Comparison of ENCODE assay signal across 12 cellular contexts in the genomic region with DNA sequence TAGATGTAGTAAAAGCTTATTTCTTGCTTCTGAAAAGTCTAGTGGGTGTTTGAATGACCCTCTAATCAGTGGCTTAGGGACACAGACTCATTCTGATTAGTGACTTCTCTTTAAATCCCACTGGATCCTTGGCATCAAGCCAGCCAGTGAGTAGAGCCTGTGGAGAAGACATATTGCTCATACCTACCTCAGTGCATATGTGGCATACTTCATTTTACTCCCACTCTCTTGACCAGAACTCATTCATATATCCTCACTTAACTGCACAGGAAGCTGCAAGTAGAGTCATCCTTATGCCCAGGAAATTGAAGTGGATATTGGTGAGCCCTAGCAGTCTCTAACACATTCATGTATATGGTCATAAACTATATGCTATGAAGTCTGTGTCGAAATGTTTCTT.
DNase-seq lines count a peak whose midpoint lies in the region; ATAC-seq and TF ChIP-seq lines count a peak whose summit lies in the region.
"Had no signal": no experiment of that assay in that cellular context is flagged by ENCODE, and none has a peak within 500 bp of the region (broad histone marks: within the 10 kb centered on the region; RNA-seq: fewer than 3 reads in every experiment).

No MANE protein-coding gene starts in this region.

- H3K36me3 Mint-ChIP-seq in activated CD4-positive, alpha-beta T cell treated with anti-CD3 and anti-CD28 coated beads for 36 hours (ENCODE audit: low read depth): peaks cover 15% of the 10 kb centered on the region
- H3K36me3 Mint-ChIP-seq in HFFc6 (ENCODE audit: low read depth): peaks cover 9% of the 10 kb centered on the region; the same call in 1 of the 2 replicates
- peaks cover 0 to 16% (median 15%) of the 10 kb centered on the region in 3 donors for H3K36me3 Mint-ChIP-seq in naive thymus-derived CD8-positive, alpha-beta T cell
- no peaks in the 10 kb centered on the region for H3K36me3 Mint-ChIP-seq in natural killer cell

- no peaks in the 10 kb centered on the region for H3K27me3 ChIP-seq in adipocyte (replicated peaks; ENCODE audit: control insufficient read depth, insufficient read depth, low read length)
- H3K27me3 ChIP-seq: tibial nerve had no signal

- peaks cover 46% of the 10 kb centered on the region for H3K4me1 Mint-ChIP-seq in activated CD4-positive, alpha-beta T cell treated with anti-CD3 and anti-CD28 coated beads for 36 hours
- H3K4me1 Mint-ChIP-seq in HFFc6 (ENCODE audit: low read depth) (peaks cover 53% of the 10 kb centered on the region), natural killer cell (peaks cover 36 to 44% of the 10 kb centered on the region in 2 donors)
- peaks cover 21 to 57% (median 52%) of the 10 kb centered on the region in 4 donors for H3K4me1 Mint-ChIP-seq in naive thymus-derived CD8-positive, alpha-beta T cell

- intact Hi-C loops in activated CD4-positive, alpha-beta T cell treated with anti-CD3 and anti-CD28 coated beads for 36 hours (cut with DNase I, micrococcal nuclease): no loop called here
- intact Hi-C loops in natural killer cell (cut with micrococcal nuclease): no loop called here

- no peak overlapping the region for H3K4me3 Mint-ChIP-seq in activated CD4-positive, alpha-beta T cell treated with anti-CD3 and anti-CD28 coated beads for 36 hours
- H3K4me3 Mint-ChIP-seq in HFFc6 (no peak overlapping the region), natural killer cell (no peak overlapping the region)
- H3K4me3 Mint-ChIP-seq in naive thymus-derived CD8-positive, alpha-beta T cell: no peak overlapping the region

- POLR2A ChIA-PET in activated CD4-positive, alpha-beta T cell treated with anti-CD3 and anti-CD28 coated beads for 36 hours (lab: Charles Lee): interaction anchor here (0.7 kb wide), 1 partner anchor 89 kb away, joined by 3 read pairs; no protein-coding TSS in a partner anchor
- POLR2A ChIA-PET in naive thymus-derived CD8-positive, alpha-beta T cell (lab: Charles Lee): no interaction called here

- H3K4me1 ChIP-seq in adipocyte (ENCODE audit: control insufficient read depth, insufficient read depth, low read length): peaks cover 23% of the 10 kb centered on the region

- CTCF ChIA-PET in activated CD4-positive, alpha-beta T cell treated with anti-CD3 and anti-CD28 coated beads for 36 hours (lab: Charles Lee): no interaction called here

- no peaks in the 10 kb centered on the region for H3K9me3 Mint-ChIP-seq in activated CD4-positive, alpha-beta T cell treated with anti-CD3 and anti-CD28 coated beads for 36 hours (ENCODE audit: low read depth)
- H3K9me3 Mint-ChIP-seq in HFFc6 (peaks cover 8% of the 10 kb centered on the region; the same call in 1 of the 2 replicates), natural killer cell (peaks cover 0 to 2% of the 10 kb centered on the region in 2 donors)
- peaks cover 0 to 5% (median 0%) of the 10 kb centered on the region in 9 donors for H3K9me3 Mint-ChIP-seq in naive thymus-derived CD8-positive, alpha-beta T cell

- peak; percentile 29 for DNase-seq in activated CD4-positive, alpha-beta T cell treated with anti-CD3 and anti-CD28 coated beads for 36 hours
- no peak for DNase-seq in activated CD4-positive, alpha-beta T cell treated with anti-CD3 and anti-CD28 coated beads, Interleukin-2, amount 50 U/mL, for 1 hour
- DNase-seq in HFFc6: peak; percentile 44
- peak; percentile 15 for DNase-seq in adipocyte (ENCODE audit: low read depth)
- DNase-seq in naive thymus-derived CD8-positive, alpha-beta T cell: no peak
- no peak for DNase-seq in NCI-H2107 treated with DMSO at 0.1 percent for 48 hours (lab: John Stamatoyannopoulos, UW; ENCODE audit: unreplicated experiment)
- DNase-seq in natural killer cell: no peak
- DNase-seq: caudate nucleus, head of caudate nucleus, posterior cingulate gyrus had no signal

- H3K27me3 Mint-ChIP-seq in activated CD4-positive, alpha-beta T cell treated with anti-CD3 and anti-CD28 coated beads for 36 hours: no peaks in the 10 kb centered on the region
- H3K27me3 Mint-ChIP-seq in HFFc6 (ENCODE audit: insufficient read depth) (no peaks in the 10 kb centered on the region), natural killer cell (ENCODE audit: low read depth in 2 of 2) (no peaks in the 10 kb centered on the region)
- no peaks in the 10 kb centered on the region for H3K27me3 Mint-ChIP-seq in naive thymus-derived CD8-positive, alpha-beta T cell

- H3K9ac ChIP-seq in adipocyte (ENCODE audit: low read length): no peak overlapping the region

- no peaks in the 10 kb centered on the region for H3K9me3 ChIP-seq in adipocyte (ENCODE audit: control insufficient read depth, low read length)

- H3K27ac Mint-ChIP-seq in activated CD4-positive, alpha-beta T cell treated with anti-CD3 and anti-CD28 coated beads for 36 hours: no peak overlapping the region
- peak overlapping the region; percentile 27 for H3K27ac Mint-ChIP-seq in HFFc6
- peak overlapping the region in 6 of 10 donors; percentile 8 to 90 (median 40) for H3K27ac Mint-ChIP-seq in naive thymus-derived CD8-positive, alpha-beta T cell
- H3K27ac Mint-ChIP-seq in natural killer cell: no peak overlapping the region

- no peaks in the 10 kb centered on the region for H3K36me3 ChIP-seq in adipocyte (ENCODE audit: control insufficient read depth, insufficient read depth, low read length, severe bottlenecking)

- ATAC-seq in activated CD4-positive, alpha-beta T cell treated with anti-CD3 and anti-CD28 coated beads for 36 hours: peak; percentile 48
- no peak for ATAC-seq in naive thymus-derived CD8-positive, alpha-beta T cell
- ATAC-seq in HG02981 (IDR thresholded peaks at IDR 0.05; ENCODE audit: unreplicated experiment) (no peak), natural killer cell (no peak)

- TF ChIP-seq CTCF in HFFc6 (IDR thresholded peaks at IDR 0.05) (no peak), natural killer cell (IDR thresholded peaks at IDR 0.05) (no peak)

- no peak overlapping the region for H3K4me3 ChIP-seq in adipocyte (ENCODE audit: low read length)
- H3K4me3 ChIP-seq: tibial nerve had no signal

Comparison
In these comparisons a context has a peak if more than half of its experiments do, and no peak if none do; other contexts are left out.
1. DNase-seq: peak in activated CD4-positive, alpha-beta T cell treated with anti-CD3 and anti-CD28 coated beads for 36 hours (single experiment), HFFc6 (single experiment) and adipocyte (single experiment); none in activated CD4-positive, alpha-beta T cell treated with anti-CD3 and anti-CD28 coated beads, Interleukin-2, amount 50 U/mL, for 1 hour (single experiment), naive thymus-derived CD8-positive, alpha-beta T cell (0 of 10), NCI-H2107 treated with DMSO at 0.1 percent for 48 hours (single experiment) and natural killer cell (single experiment).
2. H3K27ac Mint-ChIP-seq: peak in HFFc6 (single experiment) and naive thymus-derived CD8-positive, alpha-beta T cell (6 of 10); none in activated CD4-positive, alpha-beta T cell treated with anti-CD3 and anti-CD28 coated beads for 36 hours (single experiment) and natural killer cell (0 of 2).